1 cellular context compared by ENCODE assay signal in the genomic region with DNA sequence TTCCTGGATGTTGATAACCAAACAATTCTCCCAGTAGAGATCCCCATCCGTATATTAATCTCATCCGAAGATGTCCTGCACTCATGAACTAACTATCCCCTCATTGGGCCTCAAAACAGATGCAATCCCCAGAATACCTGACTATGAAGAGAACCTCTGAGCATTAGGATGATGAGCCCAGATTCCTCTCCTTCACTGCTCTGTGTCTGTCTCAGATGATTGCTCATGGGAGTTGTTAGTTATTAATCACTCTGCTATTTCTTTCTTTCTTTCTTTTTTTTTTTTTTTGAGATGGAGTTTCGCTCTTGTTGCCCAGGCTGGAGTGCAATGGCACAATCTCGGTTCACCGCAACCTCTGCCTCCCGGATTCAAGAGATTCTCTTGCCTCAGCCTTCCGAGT. TPM values are rescaled to one million over a fixed set of nuclear protein-coding genes. Genes with fewer than 3 reads are reported as not detected.
"Had no signal": no experiment of that assay in that cellular context is flagged by ENCODE, and none has a peak within 500 bp of the region (broad histone marks: within the 10 kb centered on the region; RNA-seq: fewer than 3 reads in every experiment).

No MANE protein-coding gene starts in this region.

RNA-seq across cellular contexts. Expression of gene RIPOR2, which starts 12.5 kb away (rescaled TPM):
- total RNA-seq: endothelial cell of umbilical vein had no signal
